19 cellular contexts compared by ENCODE assay signal in genomic region chr5:67153292-67153691, GRCh38. TPM values are rescaled to one million over a fixed set of nuclear protein-coding genes. Genes with fewer than 3 reads are reported as not detected.
DNase-seq lines count a peak whose midpoint lies in the region; ATAC-seq, FAIRE-seq and TF ChIP-seq lines count a peak whose summit lies in the region.
"Had no signal": no experiment of that assay in that cellular context is flagged by ENCODE, and none has a peak within 500 bp of the region (broad histone marks: within the 10 kb centered on the region; RNA-seq: fewer than 3 reads in every experiment).

No MANE protein-coding gene starts in this region.

- peaks cover 16% of the 10 kb centered on the region for H3K4me1 ChIP-seq in CD8-positive, alpha-beta T cell (ENCODE audit: insufficient read depth, low read length)
- H3K4me1 ChIP-seq in small intestine (ENCODE audit: control insufficient read depth in 2 of 2, insufficient read depth in 1 of 2, low read depth in 1 of 2, low read length in 1 of 2): no peaks in the 10 kb centered on the region
- H3K4me1 ChIP-seq: A549, Caco-2 had no signal

- no peak overlapping the region for H3K4me3 Mint-ChIP-seq in CD8-positive, alpha-beta T cell
- H3K4me3 Mint-ChIP-seq: CD4-positive, alpha-beta memory T cell; HFFc6; IgD-negative memory B cell had no signal

- no peak for FAIRE-seq in small intestine (lab: Jason Lieb, UNC)
- FAIRE-seq: A549 had no signal

- intact Hi-C loops in CD8-positive, alpha-beta T cell (cut with DNase I, micrococcal nuclease): loop anchor here in 1 of 2 experiments (5.0 to 10.0 kb wide), 3 partner anchors 341 to 1302 kb away; no protein-coding TSS in a partner anchor
- intact Hi-C loops in left colon (cut with DNase I, micrococcal nuclease): no loop called here

- TF ChIP-seq CTCF in CD8-positive, alpha-beta T cell (IDR thresholded peaks at IDR 0.05): no peak

- no peaks in the 10 kb centered on the region for H3K27me3 Mint-ChIP-seq in CD8-positive, alpha-beta T cell (ENCODE audit: low read depth)
- H3K27me3 Mint-ChIP-seq: CD4-positive, alpha-beta memory T cell; IgD-negative memory B cell had no signal

- peaks cover 20% of the 10 kb centered on the region for H3K4me1 Mint-ChIP-seq in CD8-positive, alpha-beta T cell (ENCODE audit: low read depth)

- no peaks in the 10 kb centered on the region for H3K36me3 ChIP-seq in CD8-positive, alpha-beta T cell (ENCODE audit: insufficient read depth, low read length)
- peaks cover 5 to 8% of the 10 kb centered on the region in 2 donors for H3K36me3 ChIP-seq in small intestine (ENCODE audit: control insufficient read depth in 2 of 2, insufficient read depth in 2 of 2, low read length in 2 of 2)
- H3K36me3 ChIP-seq: BE2C had no signal

- CTCF ChIA-PET in CD8-positive, alpha-beta T cell (lab: Charles Lee): interaction anchor here (0.7 to 1.5 kb wide), 2 partner anchors 41 to 56 kb away, joined by 3 to 4 read pairs; no protein-coding TSS in a partner anchor

- H3K36me3 Mint-ChIP-seq in CD8-positive, alpha-beta T cell: peaks cover 55% of the 10 kb centered on the region

- no peak overlapping the region for H3K27ac ChIP-seq in CD8-positive, alpha-beta T cell (ENCODE audit: low read depth, low read length)
- no peak overlapping the region for H3K27ac ChIP-seq in small intestine (ENCODE audit: low read depth in 1 of 2, low read length in 1 of 2)
- H3K27ac ChIP-seq: A549, C4-2B had no signal

- no peaks in the 10 kb centered on the region for H3K9me3 ChIP-seq in CD8-positive, alpha-beta T cell (ENCODE audit: low read length)
- no peaks in the 10 kb centered on the region for H3K9me3 ChIP-seq in small intestine (ENCODE audit: control insufficient read depth, low read depth)
- H3K9me3 ChIP-seq: A549, BE2C, Caco-2 had no signal

- ATAC-seq in CD8-positive, alpha-beta T cell: no peak
- ATAC-seq in GM18867 (IDR thresholded peaks at IDR 0.05; ENCODE audit: unreplicated experiment): peak; percentile 11
- peak; percentile 73 for ATAC-seq in left colon
- ATAC-seq in HG03108 (IDR thresholded peaks at IDR 0.05; ENCODE audit: unreplicated experiment): no peak
- ATAC-seq: A549 had no signal

- H3K9me3 Mint-ChIP-seq in CD8-positive, alpha-beta T cell: peaks cover 5% of the 10 kb centered on the region
- H3K9me3 Mint-ChIP-seq: CD4-positive, alpha-beta memory T cell; HFFc6; IgD-negative memory B cell had no signal

- DNase-seq in CD8-positive, alpha-beta T cell: no peak
- DNase-seq in left colon: no peak
- DNase-seq in small intestine: peak; percentile 30
- DNase-seq in activated effector memory CD4-positive, alpha-beta T cell treated with Interleukin-2 at 50 U/mL for 16 hours: no peak
- no peak for DNase-seq in COLO829 (ENCODE audit: low spot score)
- DNase-seq: BE2C; Caco-2; CD4-positive, alpha-beta memory T cell; DND-41; GDM1; HCEC 1CT; HFFc6 had no signal

- H3K27ac Mint-ChIP-seq in CD8-positive, alpha-beta T cell: peak overlapping the region; percentile 21
- H3K27ac Mint-ChIP-seq: HFFc6, IgD-negative memory B cell had no signal

- POLR2A ChIA-PET in CD8-positive, alpha-beta T cell (lab: Charles Lee): no interaction called here

- no peak overlapping the region for H3K4me3 ChIP-seq in CD8-positive, alpha-beta T cell (ENCODE audit: low read depth, low read length)
- H3K4me3 ChIP-seq in small intestine (ENCODE audit: low read depth in 1 of 2, low read length in 2 of 2): no peak overlapping the region
- H3K4me3 ChIP-seq: A549 had no signal

- 48 to 79% (median 55%) methylated on average over 2 of the region's 2 CpGs for WGBS in small intestine, 3 donors

- H3K27me3 ChIP-seq in CD8-positive, alpha-beta T cell (ENCODE audit: insufficient read depth, low read length): no peaks in the 10 kb centered on the region
- no peaks in the 10 kb centered on the region for H3K27me3 ChIP-seq in small intestine (ENCODE audit: control insufficient read depth in 2 of 2, insufficient read depth in 2 of 2, low read length in 2 of 2)
- H3K27me3 ChIP-seq: BE2C had no signal

RNA-seq across cellular contexts. Expression of gene CD180, which starts 43.3 kb away (rescaled TPM):
- total RNA-seq in CD8-positive, alpha-beta T cell: under 1 TPM in 1 of 2 experiments, not detected in 1; 0.58 TPM
- 1 to 10 TPM in 1 of 2 donors, under 1 TPM in 1; 0.34 to 2.0 TPM for total RNA-seq in left colon
- polyA plus RNA-seq in small intestine: under 1 TPM in 2 of 3 donors, not detected in 1; 0.54 to 0.55 TPM
- total RNA-seq: Caco-2, H4, HFFc6 had no signal
- polyA plus RNA-seq: A549, AG04450 had no signal

Comparison
In these comparisons a context has a peak if more than half of its experiments do, and no peak if none do; other contexts are left out.
1. ATAC-seq: peak in GM18867 (single experiment) and left colon (single experiment); none in CD8-positive, alpha-beta T cell (single experiment) and HG03108 (single experiment).